In the genomic region with DNA sequence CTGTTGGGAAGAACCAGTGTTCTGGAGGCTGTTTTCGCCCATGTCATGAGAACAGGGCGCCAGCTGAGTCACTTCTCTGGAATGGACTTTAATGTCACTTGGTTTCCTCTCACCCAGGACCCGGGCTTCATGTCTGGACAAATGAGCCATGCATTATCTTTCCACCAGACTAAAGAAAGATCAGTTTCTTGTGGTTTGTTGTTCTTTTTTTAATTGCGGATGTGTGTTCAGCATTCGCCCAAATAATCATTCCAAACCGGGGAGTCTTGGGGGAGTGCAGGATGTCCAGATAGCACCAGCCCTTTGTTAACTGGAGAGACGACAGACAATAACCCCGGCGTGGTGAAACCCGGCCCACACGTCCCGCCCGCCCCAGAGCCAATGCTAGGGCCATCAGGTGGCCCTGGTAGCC, we compare ENCODE assay signal across 10 cellular contexts.
DNase-seq lines count a peak whose midpoint lies in the region; ATAC-seq, FAIRE-seq and TF ChIP-seq lines count a peak whose summit lies in the region.
"Had no signal": no experiment of that assay in that cellular context is flagged by ENCODE, and none has a peak within 500 bp of the region (broad histone marks: within the 10 kb centered on the region; RNA-seq: fewer than 3 reads in every experiment).

No MANE protein-coding gene starts in this region.

- FAIRE-seq in endothelial cell of umbilical vein (lab: Jason Lieb, UNC), result peak; percentile 99

- CTCF ChIA-PET in endothelial cell of umbilical vein (lab: Charles Lee), result interaction anchor here (1.4 to 4.3 kb wide), 6 partner anchors 10 to 186 kb away, joined by 5 to 43 read pairs (median 17); partner anchors contain the start of genes COL4A1 and COL4A2

- H3K9ac ChIP-seq in endothelial cell of umbilical vein (replicated peaks; ENCODE audit: extremely low read depth, insufficient read depth, low read length), result peak overlapping the region; percentile 70
- no peak overlapping the region for H3K9ac ChIP-seq in muscle layer of colon (ENCODE audit: low read length)

- no peak for TF ChIP-seq CTCF in RWPE2 (IDR thresholded peaks at IDR 0.05; ENCODE audit: poor library complexity, severe bottlenecking)
- TF ChIP-seq CTCF in endothelial cell of umbilical vein (IDR thresholded peaks at IDR 0.05; ENCODE audit: extremely low read depth in 1 of 2, insufficient read depth in 1 of 2, low read depth in 1 of 2, low read length in 2 of 2), result no peak
- no peak for TF ChIP-seq CTCF in uterus (IDR thresholded peaks at IDR 0.05)

- peak overlapping the region; percentile 78 for H3K27ac ChIP-seq in RWPE2 (ENCODE audit: poor library complexity, severe bottlenecking)
- peak overlapping the region; percentile 97 for H3K27ac ChIP-seq in endothelial cell of umbilical vein (ENCODE audit: insufficient read depth, low read depth, low read length)
- peak overlapping the region; percentile 92 for H3K27ac ChIP-seq in muscle layer of colon (ENCODE audit: low read depth, low read length)
- H3K27ac ChIP-seq in uterus, result peak overlapping the region; percentile 92 to 97

- no peak for ATAC-seq in RWPE2 (ENCODE audit: low read depth)
- ATAC-seq in HG03039 (IDR thresholded peaks at IDR 0.05; ENCODE audit: unreplicated experiment), result no peak
- ATAC-seq: natural killer cell treated with Interleukin-12 subunit alpha and Interleukin-12 subunit beta and Interleukin-15 and Interleukin-18, amount 100 ng/mL, for 72 hours had no signal

- POLR2A ChIA-PET in endothelial cell of umbilical vein (lab: Charles Lee), result no interaction called here

- dilution Hi-C loops in endothelial cell of umbilical vein (cut with MboI; ENCODE audit: extremely low pct_ligation_motif_present, low sequenced_read_pairs), result no loop called here

- H3K4me2 ChIP-seq in endothelial cell of umbilical vein (ENCODE audit: insufficient read depth, low read length), result peak overlapping the region; percentile 2

- H3K36me3 ChIP-seq in RWPE2 (ENCODE audit: low read depth), result peaks cover 9% of the 10 kb centered on the region; the same call in 1 of the 2 replicates
- no peaks in the 10 kb centered on the region for H3K36me3 ChIP-seq in endothelial cell of umbilical vein (ENCODE audit: control insufficient read depth in 2 of 2, extremely low read depth in 1 of 2, insufficient read depth in 2 of 2, low read length in 2 of 2)
- H3K36me3 ChIP-seq in muscle layer of colon (ENCODE audit: insufficient read depth, low read length), result peaks cover 6% of the 10 kb centered on the region
- no peaks in the 10 kb centered on the region for H3K36me3 ChIP-seq in uterus

- no peaks in the 10 kb centered on the region for H3K9me1 ChIP-seq in endothelial cell of umbilical vein (replicated peaks; ENCODE audit: control insufficient read depth, extremely low read depth, insufficient read depth, low read length)

- H3K4me3 ChIP-seq in RWPE2 (ENCODE audit: severe bottlenecking) (no peak overlapping the region), endothelial cell of umbilical vein (replicated peaks in 1 of 3; ENCODE audit: insufficient read depth in 1 of 3, low read depth in 1 of 3, low read length in 3 of 3) (no peak overlapping the region), muscle layer of colon (ENCODE audit: low read depth in 1 of 2, low read length in 2 of 2) (no peak overlapping the region), uterus (no peak overlapping the region)

- H3K4me1 ChIP-seq in RWPE2 (ENCODE audit: insufficient read depth, poor library complexity, severe bottlenecking) (peaks cover 27% of the 10 kb centered on the region), endothelial cell of umbilical vein (ENCODE audit: control insufficient read depth, extremely low read depth, insufficient read depth, low read length) (peaks cover 67% of the 10 kb centered on the region), muscle layer of colon (ENCODE audit: insufficient read depth, low read length) (peaks cover 70% of the 10 kb centered on the region), uterus (peaks cover 29 to 38% of the 10 kb centered on the region in 2 donors)

- H3K79me2 ChIP-seq in endothelial cell of umbilical vein (ENCODE audit: control insufficient read depth, insufficient read depth, low read length), result peaks cover 3% of the 10 kb centered on the region

- H3K27me3 ChIP-seq in RWPE2 (ENCODE audit: insufficient read depth, poor library complexity, severe bottlenecking) (no peaks in the 10 kb centered on the region), endothelial cell of umbilical vein (ENCODE audit: control insufficient read depth in 2 of 2, insufficient read depth in 2 of 2, low read length in 2 of 2) (no peaks in the 10 kb centered on the region), muscle layer of colon (ENCODE audit: control insufficient read depth in 1 of 2, insufficient read depth in 2 of 2, low read length in 2 of 2) (no peaks in the 10 kb centered on the region), uterus (no peaks in the 10 kb centered on the region)

- TF ChIP-seq POLR2A in endothelial cell of umbilical vein (IDR thresholded peaks at IDR 0.05; ENCODE audit: low read depth, low read length) (peak; percentile 39), uterus (IDR thresholded peaks at IDR 0.05) (no peak)

- H2AFZ ChIP-seq in endothelial cell of umbilical vein (ENCODE audit: low read depth, low read length), result no peak overlapping the region

- no peaks in the 10 kb centered on the region for H4K20me1 ChIP-seq in endothelial cell of umbilical vein (replicated peaks; ENCODE audit: control insufficient read depth, extremely low read depth, insufficient read depth, low read length)

- intact Hi-C loops in endothelial cell of umbilical vein (cut with micrococcal nuclease), result loop anchor here (1.0 kb wide), 9 partner anchors 16 to 176 kb away; no protein-coding TSS in a partner anchor
- intact Hi-C loops in uterus (cut with DNase I; ENCODE audit: low total_unique reads), result no loop called here

- no peaks in the 10 kb centered on the region for H3K9me3 ChIP-seq in RWPE2 (ENCODE audit: severe bottlenecking)
- H3K9me3 ChIP-seq in endothelial cell of umbilical vein (replicated peaks; ENCODE audit: control insufficient read depth, insufficient read depth, low read length), result no peaks in the 10 kb centered on the region
- no peaks in the 10 kb centered on the region for H3K9me3 ChIP-seq in muscle layer of colon (ENCODE audit: low read length)
- no peaks in the 10 kb centered on the region for H3K9me3 ChIP-seq in uterus

- DNase-seq in RWPE2 (ENCODE audit: low spot score) (no peak), endothelial cell of umbilical vein (ENCODE audit: low read depth, low spot score) (peak; percentile 91), uterus (peak in 1 of 2 donors; percentile 65)
- no peak for DNase-seq in activated CD4-positive, alpha-beta T cell treated with anti-CD3 and anti-CD28 coated beads for 4 hours
- no peak for DNase-seq in activated effector memory CD4-positive, alpha-beta T cell treated with anti-CD3 and anti-CD28 coated beads, Interleukin-2, amount 50 U/mL, for 16 hours
- DNase-seq: KBM-7, NCI-H69 had no signal

- BruUV-seq in endothelial cell of umbilical vein (replicated peaks; lab: Mats Ljungman, UMichigan), result no TSS peak

TF ChIP-seq in endothelial cell of umbilical vein, 7 proteins besides CTCF, POLR2A, EP300 and RAD21:
- no peak for TF ChIP-seq MYC (IDR thresholded peaks at IDR 0.05; ENCODE audit: low read depth, low read length)
- TF ChIP-seq POLR2AphosphoS5 (IDR thresholded peaks at IDR 0.05; ENCODE audit: insufficient read depth, low read depth, low read length), result peak; percentile 74
- no peak for TF ChIP-seq EZH2 (IDR thresholded peaks at IDR 0.05; ENCODE audit: borderline replicate concordance, low read depth, low read length, severe bottlenecking)
- peak; percentile 92 for TF ChIP-seq JUN (IDR thresholded peaks at IDR 0.05; ENCODE audit: borderline replicate concordance, insufficient read depth, insufficient read length, low read depth)
- TF ChIP-seq, protein P1, sequence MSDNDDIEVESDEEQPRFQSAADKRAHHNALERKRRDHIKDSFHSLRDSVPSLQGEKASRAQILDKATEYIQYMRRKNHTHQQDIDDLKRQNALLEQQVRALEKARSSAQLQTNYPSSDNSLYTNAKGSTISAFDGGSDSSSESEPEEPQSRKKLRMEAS (IDR thresholded peaks at IDR 0.05; ENCODE audit: insufficient read depth, insufficient read length), result no peak
- peak; percentile 73 for TF ChIP-seq FOS (IDR thresholded peaks at IDR 0.05; ENCODE audit: borderline replicate concordance, insufficient read depth, low read length)
- peak; percentile 64 for TF ChIP-seq GATA2 (IDR thresholded peaks at IDR 0.05; ENCODE audit: insufficient read depth, insufficient read length, low read depth, low read length)
